Comparison of ENCODE assay signal across 8 cellular contexts in genomic region chr15:55407631-55407948, GRCh38. TPM values are rescaled to one million over a fixed set of nuclear protein-coding genes. Genes with fewer than 3 reads are reported as not detected.
A peak's percentile ranks its signal among the peaks of the same experiment; 100 is the strongest.
DNase-seq lines count a peak whose midpoint lies in the region; ATAC-seq lines count a peak whose summit lies in the region.

No MANE protein-coding gene starts in this region.

- H3K4me3 Mint-ChIP-seq in stimulated activated naive CD8-positive, alpha-beta T cell treated with anti-CD3 and anti-CD28 coated beads, Interleukin-15, Interleukin-2, amounts not matched to agents 100 ng/mL and 50 ng/mL, for 24 hours = peak overlapping the region; percentile 89
- H3K4me3 Mint-ChIP-seq in immature natural killer cell = peak overlapping the region; percentile 93 to 96 (median 94)

- H3K9ac ChIP-seq in stomach smooth muscle (ENCODE audit: low read length in 2 of 2) = peak overlapping the region; percentile 56 to 92

- H3K9me3 Mint-ChIP-seq in stimulated activated naive CD8-positive, alpha-beta T cell treated with anti-CD3 and anti-CD28 coated beads, Interleukin-15, Interleukin-2, amounts not matched to agents 100 ng/mL and 50 ng/mL, for 24 hours = no peaks in the 10 kb centered on the region
- H3K9me3 Mint-ChIP-seq in immature natural killer cell = no peaks in the 10 kb centered on the region

- H3K4me1 ChIP-seq in stomach smooth muscle (ENCODE audit: control insufficient read depth, insufficient read depth, low read length) = peaks cover 6% of the 10 kb centered on the region

- no peaks in the 10 kb centered on the region for H3K36me3 Mint-ChIP-seq in stimulated activated naive CD8-positive, alpha-beta T cell treated with anti-CD3 and anti-CD28 coated beads, Interleukin-15, Interleukin-2, amounts not matched to agents 100 ng/mL and 50 ng/mL, for 24 hours (ENCODE audit: low read depth)
- no peaks in the 10 kb centered on the region for H3K36me3 Mint-ChIP-seq in immature natural killer cell

- H3K27ac Mint-ChIP-seq in stimulated activated naive CD8-positive, alpha-beta T cell treated with anti-CD3 and anti-CD28 coated beads, Interleukin-15, Interleukin-2, amounts not matched to agents 100 ng/mL and 50 ng/mL, for 24 hours = peak overlapping the region; percentile 78
- H3K27ac Mint-ChIP-seq in immature natural killer cell = peak overlapping the region; percentile 93 to 99 (median 98)

- H3K27ac ChIP-seq in angular gyrus (ENCODE audit: low read depth, low read length) (peak overlapping the region; percentile 81), stomach smooth muscle (ENCODE audit: low read length) (peak overlapping the region; percentile 88)

- no peaks in the 10 kb centered on the region for H3K27me3 ChIP-seq in MG63
- H3K27me3 ChIP-seq in stomach smooth muscle (ENCODE audit: control insufficient read depth in 1 of 2, insufficient read depth in 2 of 2, low read length in 2 of 2) = no peaks in the 10 kb centered on the region

- no peaks in the 10 kb centered on the region for H3K36me3 ChIP-seq in MG63
- H3K36me3 ChIP-seq in stomach smooth muscle (ENCODE audit: control insufficient read depth in 2 of 2, insufficient read depth in 2 of 2, low read length in 2 of 2) = no peaks in the 10 kb centered on the region

- H3K4me1 Mint-ChIP-seq in stimulated activated naive CD8-positive, alpha-beta T cell treated with anti-CD3 and anti-CD28 coated beads, Interleukin-15, Interleukin-2, amounts not matched to agents 100 ng/mL and 50 ng/mL, for 24 hours (ENCODE audit: low read depth) = peaks cover 44% of the 10 kb centered on the region
- H3K4me1 Mint-ChIP-seq in immature natural killer cell = peaks cover 35 to 40% of the 10 kb centered on the region in 2 donors

- ATAC-seq in stimulated activated naive CD8-positive, alpha-beta T cell treated with anti-CD3 and anti-CD28 coated beads, Interleukin-15, Interleukin-2, amounts not matched to agents 100 U/mL and 50 U/mL, for 24 hours = no peak
- ATAC-seq in HG03520 (IDR thresholded peaks at IDR 0.05; ENCODE audit: unreplicated experiment) (no peak), HG02588 (IDR thresholded peaks at IDR 0.05; ENCODE audit: unreplicated experiment) (no peak)

- no peaks in the 10 kb centered on the region for H3K9me3 ChIP-seq in MG63
- H3K9me3 ChIP-seq in stomach smooth muscle (ENCODE audit: control insufficient read depth in 2 of 2, low read length in 2 of 2) = no peaks in the 10 kb centered on the region

- no peak for DNase-seq in stimulated activated naive CD8-positive, alpha-beta T cell treated with anti-CD3 and anti-CD28 coated beads, Interleukin-15, Interleukin-2, amounts not matched to agents 100 U/mL and 50 U/mL, for 24 hours
- DNase-seq in MG63 (no peak), immature natural killer cell (no peak)

- H3K27me3 Mint-ChIP-seq in stimulated activated naive CD8-positive, alpha-beta T cell treated with anti-CD3 and anti-CD28 coated beads, Interleukin-15, Interleukin-2, amounts not matched to agents 100 ng/mL and 50 ng/mL, for 24 hours = no peaks in the 10 kb centered on the region
- H3K27me3 Mint-ChIP-seq in immature natural killer cell (ENCODE audit: low read depth in 3 of 3) = peaks cover 7 to 11% (median 7%) of the 10 kb centered on the region in 3 donors

- H3K4me3 ChIP-seq in MG63 (peak overlapping the region; percentile 75), stomach smooth muscle (ENCODE audit: low read length in 2 of 2) (peak overlapping the region; percentile 83 to 96)

RNA-seq across cellular contexts. Expression of gene CCPG1, which starts 0.6 kb away (rescaled TPM):
- 13.8 and 19.6 TPM in 2 replicates for total RNA-seq in MG63 (2014; rRNA removed; shearing (Covaris generic); ENCODE audit: low replicate concordance)
- polyA plus RNA-seq in immature natural killer cell = 10 to 100 TPM; 40.9 to 89.3 (median 65.3) TPM

RNA-seq across cellular contexts. Expression of gene PIERCE2, which starts 0.7 kb away (rescaled TPM):
- 3.7 TPM in 1 of 2 replicates, not detected in the other for total RNA-seq in MG63 (2014; rRNA removed; shearing (Covaris generic); ENCODE audit: low replicate concordance)
- polyA plus RNA-seq in immature natural killer cell = 1 to 10 TPM in 1 of 3 donors, not detected in 2; 1.0 TPM
